ENCODE assay signal across 11 cellular contexts in genomic region chr3:129498603-129499488, GRCh38. TPM values are rescaled to one million over a fixed set of nuclear protein-coding genes. Genes with fewer than 3 reads are reported as not detected.
"Had no signal": no experiment of that assay in that cellular context is flagged by ENCODE, and none has a peak within 500 bp of the region (broad histone marks: within the 10 kb centered on the region; RNA-seq: fewer than 3 reads in every experiment).

No MANE protein-coding gene starts in this region.

RNA-seq across cellular contexts. Expression of gene RHO, which starts 29.6 kb away (rescaled TPM):
- total RNA-seq: activated B cell treated with CpG ODN at 0.5 μM for 24 hours; activated CD8-positive, alpha-beta T cell treated with anti-CD3 and anti-CD28 coated beads for 36 hours; activated T-cell treated with anti-CD3 and anti-CD28 coated beads, Interleukin-2, amount 50 U/mL, for 4 hours; adrenal gland; colonic mucosa; glomerular endothelial cell; mucosa of descending colon; naive thymus-derived CD4-positive, alpha-beta T cell; SJSA1; T-helper 2 cell treated with Interferon-gamma antibody and Interleukin-4, amounts not matched to agents 100 ng/mL and 5 ng/mL, for 36 hours; thoracic aorta had no signal
- polyA plus RNA-seq: adrenal gland; naive thymus-derived CD4-positive, alpha-beta T cell had no signal

RNA-seq across cellular contexts. Expression of gene H1-8, which starts 44.1 kb away (rescaled TPM):
- total RNA-seq: activated B cell treated with CpG ODN at 0.5 μM for 24 hours; activated CD8-positive, alpha-beta T cell treated with anti-CD3 and anti-CD28 coated beads for 36 hours; activated T-cell treated with anti-CD3 and anti-CD28 coated beads, Interleukin-2, amount 50 U/mL, for 4 hours; adrenal gland; colonic mucosa; glomerular endothelial cell; mucosa of descending colon; naive thymus-derived CD4-positive, alpha-beta T cell; SJSA1; T-helper 2 cell treated with Interferon-gamma antibody and Interleukin-4, amounts not matched to agents 100 ng/mL and 5 ng/mL, for 36 hours; thoracic aorta had no signal
- polyA plus RNA-seq: adrenal gland; naive thymus-derived CD4-positive, alpha-beta T cell had no signal
